Comparison of ENCODE assay signal across 26 cellular contexts in genomic region chr10:116076616-116077015, GRCh38.
"Had no signal": no experiment of that assay in that cellular context is flagged by ENCODE, and none has a peak within 500 bp of the region (broad histone marks: within the 10 kb centered on the region; RNA-seq: fewer than 3 reads in every experiment).

No MANE protein-coding gene starts in this region.

- H3K36me3 ChIP-seq: colonic mucosa, esophagus squamous epithelium, neural progenitor cell, right lobe of liver, suprapubic skin, transverse colon, upper lobe of right lung, uterus had no signal

- H3K9me3 ChIP-seq: colonic mucosa, esophagus squamous epithelium, right lobe of liver, suprapubic skin, transverse colon, upper lobe of right lung, uterus had no signal

- H3K27ac ChIP-seq: colonic mucosa, esophagus squamous epithelium, neural progenitor cell, parathyroid adenoma, right lobe of liver, suprapubic skin, transverse colon, upper lobe of right lung, uterus had no signal

- H3K4me1 Mint-ChIP-seq: immature natural killer cell; naive thymus-derived CD4-positive, alpha-beta T cell; stimulated activated naive CD8-positive, alpha-beta T cell treated with anti-CD3 and anti-CD28 coated beads, Interleukin-15, amount 100 ng/mL, for 72 hours had no signal

- H3K4me3 Mint-ChIP-seq: effector memory CD8-positive, alpha-beta T cell; immature natural killer cell; naive thymus-derived CD4-positive, alpha-beta T cell; nephron; neural progenitor cell; stimulated activated naive CD8-positive, alpha-beta T cell treated with anti-CD3 and anti-CD28 coated beads, Interleukin-15, amount 100 ng/mL, for 72 hours had no signal

- DNase-seq: colonic mucosa; effector memory CD8-positive, alpha-beta T cell; erythroblast; esophagus squamous epithelium; foreskin melanocyte; hypothalamus; immature natural killer cell; mesendoderm; midbrain; naive thymus-derived CD4-positive, alpha-beta T cell; right lobe of liver; stimulated activated CD4-positive, alpha-beta T cell treated with anti-CD3 and anti-CD28 coated beads, Interleukin-12 subunit alpha, Interleukin-12 subunit beta, amount 100 ng/mL, for 4 hours; stimulated activated CD4-positive, alpha-beta T cell treated with anti-CD3 and anti-CD28 coated beads, Interleukin-1b, Interleukin-23, amount 100 ng/mL, for 48 hours; stimulated activated CD4-positive, alpha-beta T cell treated with anti-CD3 and anti-CD28 coated beads, Interleukin-4, amount 100 ng/mL, for 1 hour; stimulated activated CD8-positive, alpha-beta memory T cell treated with anti-CD3 and anti-CD28 coated beads, Interleukin-4, amount 100 ng/mL, for 48 hours; stimulated activated naive CD4-positive, alpha-beta T cell; stimulated activated naive CD8-positive, alpha-beta T cell treated with anti-CD3 and anti-CD28 coated beads, Interleukin-15, amount 100 ng/mL, for 72 hours; transverse colon; upper lobe of right lung; uterus had no signal

- H3K27me3 Mint-ChIP-seq: effector memory CD8-positive, alpha-beta T cell; naive thymus-derived CD4-positive, alpha-beta T cell; progenitor cell of endocrine pancreas; stimulated activated naive CD8-positive, alpha-beta T cell treated with anti-CD3 and anti-CD28 coated beads, Interleukin-15, amount 100 ng/mL, for 72 hours had no signal

- H3K4me1 ChIP-seq: colonic mucosa, esophagus squamous epithelium, parathyroid adenoma, right lobe of liver, suprapubic skin, transverse colon, upper lobe of right lung, uterus had no signal

- H3K9me3 Mint-ChIP-seq: effector memory CD8-positive, alpha-beta T cell; nephron; neural progenitor cell; stimulated activated naive CD8-positive, alpha-beta T cell treated with anti-CD3 and anti-CD28 coated beads, Interleukin-15, amount 100 ng/mL, for 72 hours had no signal

- H3K4me2 ChIP-seq: neural progenitor cell, smooth muscle cell had no signal

- H3K4me3 ChIP-seq: colonic mucosa, esophagus squamous epithelium, neural progenitor cell, right lobe of liver, smooth muscle cell, suprapubic skin, transverse colon, upper lobe of right lung, uterus had no signal

- H3K36me3 Mint-ChIP-seq: immature natural killer cell; naive thymus-derived CD4-positive, alpha-beta T cell; neural progenitor cell had no signal

- H3K27ac Mint-ChIP-seq: effector memory CD8-positive, alpha-beta T cell; immature natural killer cell; naive thymus-derived CD4-positive, alpha-beta T cell; neural progenitor cell; progenitor cell of endocrine pancreas; stimulated activated naive CD8-positive, alpha-beta T cell treated with anti-CD3 and anti-CD28 coated beads, Interleukin-15, amount 100 ng/mL, for 72 hours had no signal

- H3K9ac ChIP-seq: neural progenitor cell, parathyroid adenoma had no signal

- H3K27me3 ChIP-seq: colonic mucosa, esophagus squamous epithelium, neural progenitor cell, right lobe of liver, suprapubic skin, transverse colon, upper lobe of right lung, uterus had no signal
